1 cellular context compared by ENCODE assay signal in genomic region chr19:35745328-35746086, GRCh38.
A peak's percentile ranks its signal among the peaks of the same experiment; 100 is the strongest.
TF ChIP-seq lines count a peak whose summit lies in the region.

TSS of gene PSENEN (plus strand) at chr19:35745651. CDS start at chr19:35745931, 280 bp downstream.
TSS of gene U2AF1L4 (minus strand) at chr19:35745418. CDS start at chr19:35745391, 27 bp downstream.

TF ChIP-seq in GM23338, 12 proteins besides CTCF, POLR2A, EP300 and RAD21 (continued from another document):
- peak; percentile 62 for TF ChIP-seq POLR2AphosphoS5 (IDR thresholded peaks at IDR 0.05; ENCODE audit: low read depth)
- peak; percentile 94 for TF ChIP-seq CREB1 (CRISPR knock-in tag; IDR thresholded peaks at IDR 0.05; ENCODE audit: low read depth)
- no peak for TF ChIP-seq NANOG (IDR thresholded peaks at IDR 0.05; ENCODE audit: borderline replicate concordance)
- TF ChIP-seq EZH2phosphoT487 (IDR thresholded peaks at IDR 0.05; ENCODE audit: unreplicated experiment), result no peak
- no peak for TF ChIP-seq ZNF462 (CRISPR knock-in tag; IDR thresholded peaks at IDR 0.05)
- peak; percentile 96 for TF ChIP-seq ETS1 (IDR thresholded peaks at IDR 0.05)
- TF ChIP-seq EZH2 (IDR thresholded peaks at IDR 0.05; ENCODE audit: low read depth, unreplicated experiment), result no peak
- no peak for TF ChIP-seq ZNF331 (CRISPR knock-in tag; IDR thresholded peaks at IDR 0.05; ENCODE audit: low read depth)
TF ChIP-seq in GM23338: peak in this region for 3.
